In the genomic region with DNA sequence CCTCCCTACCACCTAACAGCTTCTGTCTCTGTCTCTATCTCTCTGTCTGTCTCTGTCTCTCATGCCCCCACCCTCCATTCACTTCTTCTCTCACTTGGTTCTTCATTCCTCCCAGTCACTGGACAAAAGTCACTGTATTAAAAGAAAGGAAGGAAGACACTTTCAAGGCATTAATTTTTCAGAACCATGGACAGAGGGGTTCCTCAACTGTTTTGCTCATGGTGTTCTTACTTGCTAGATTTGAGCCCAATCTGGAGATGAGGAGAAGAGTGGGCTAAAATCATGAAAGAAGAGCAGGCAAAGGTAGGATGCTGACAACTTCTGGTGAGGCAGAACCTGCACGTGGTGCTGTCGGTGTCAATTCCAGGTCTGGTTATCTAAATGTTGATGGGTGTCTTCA, we compare ENCODE assay signal across 1 cellular context.
A peak's percentile ranks its signal among the peaks of the same experiment; 100 is the strongest.
TF ChIP-seq lines count a peak whose summit lies in the region.

No MANE protein-coding gene starts in this region.

TF ChIP-seq in GM12878, 131 proteins besides CTCF, POLR2A, EP300 and RAD21 (continued from another document):
- TF ChIP-seq, protein P1, sequence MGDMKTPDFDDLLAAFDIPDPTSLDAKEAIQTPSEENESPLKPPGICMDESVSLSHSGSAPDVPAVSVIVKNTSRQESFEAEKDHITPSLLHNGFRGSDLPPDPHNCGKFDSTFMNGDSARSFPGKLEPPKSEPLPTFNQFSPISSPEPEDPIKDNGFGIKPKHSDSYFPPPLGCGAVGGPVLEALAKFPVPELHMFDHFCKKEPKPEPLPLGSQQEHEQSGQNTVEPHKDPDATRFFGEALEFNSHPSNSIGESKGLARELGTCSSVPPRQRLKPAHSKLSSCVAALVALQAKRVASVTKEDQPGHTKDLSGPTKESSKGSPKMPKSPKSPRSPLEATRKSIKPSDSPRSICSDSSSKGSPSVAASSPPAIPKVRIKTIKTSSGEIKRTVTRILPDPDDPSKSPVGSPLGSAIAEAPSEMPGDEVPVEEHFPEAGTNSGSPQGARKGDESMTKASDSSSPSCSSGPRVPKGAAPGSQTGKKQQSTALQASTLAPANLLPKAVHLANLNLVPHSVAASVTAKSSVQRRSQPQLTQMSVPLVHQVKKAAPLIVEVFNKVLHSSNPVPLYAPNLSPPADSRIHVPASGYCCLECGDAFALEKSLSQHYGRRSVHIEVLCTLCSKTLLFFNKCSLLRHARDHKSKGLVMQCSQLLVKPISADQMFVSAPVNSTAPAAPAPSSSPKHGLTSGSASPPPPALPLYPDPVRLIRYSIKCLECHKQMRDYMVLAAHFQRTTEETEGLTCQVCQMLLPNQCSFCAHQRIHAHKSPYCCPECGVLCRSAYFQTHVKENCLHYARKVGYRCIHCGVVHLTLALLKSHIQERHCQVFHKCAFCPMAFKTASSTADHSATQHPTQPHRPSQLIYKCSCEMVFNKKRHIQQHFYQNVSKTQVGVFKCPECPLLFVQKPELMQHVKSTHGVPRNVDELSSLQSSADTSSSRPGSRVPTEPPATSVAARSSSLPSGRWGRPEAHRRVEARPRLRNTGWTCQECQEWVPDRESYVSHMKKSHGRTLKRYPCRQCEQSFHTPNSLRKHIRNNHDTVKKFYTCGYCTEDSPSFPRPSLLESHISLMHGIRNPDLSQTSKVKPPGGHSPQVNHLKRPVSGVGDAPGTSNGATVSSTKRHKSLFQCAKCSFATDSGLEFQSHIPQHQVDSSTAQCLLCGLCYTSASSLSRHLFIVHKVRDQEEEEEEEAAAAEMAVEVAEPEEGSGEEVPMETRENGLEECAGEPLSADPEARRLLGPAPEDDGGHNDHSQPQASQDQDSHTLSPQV (IDR thresholded peaks at IDR 0.05) = no peak
- TF ChIP-seq, protein P2, sequence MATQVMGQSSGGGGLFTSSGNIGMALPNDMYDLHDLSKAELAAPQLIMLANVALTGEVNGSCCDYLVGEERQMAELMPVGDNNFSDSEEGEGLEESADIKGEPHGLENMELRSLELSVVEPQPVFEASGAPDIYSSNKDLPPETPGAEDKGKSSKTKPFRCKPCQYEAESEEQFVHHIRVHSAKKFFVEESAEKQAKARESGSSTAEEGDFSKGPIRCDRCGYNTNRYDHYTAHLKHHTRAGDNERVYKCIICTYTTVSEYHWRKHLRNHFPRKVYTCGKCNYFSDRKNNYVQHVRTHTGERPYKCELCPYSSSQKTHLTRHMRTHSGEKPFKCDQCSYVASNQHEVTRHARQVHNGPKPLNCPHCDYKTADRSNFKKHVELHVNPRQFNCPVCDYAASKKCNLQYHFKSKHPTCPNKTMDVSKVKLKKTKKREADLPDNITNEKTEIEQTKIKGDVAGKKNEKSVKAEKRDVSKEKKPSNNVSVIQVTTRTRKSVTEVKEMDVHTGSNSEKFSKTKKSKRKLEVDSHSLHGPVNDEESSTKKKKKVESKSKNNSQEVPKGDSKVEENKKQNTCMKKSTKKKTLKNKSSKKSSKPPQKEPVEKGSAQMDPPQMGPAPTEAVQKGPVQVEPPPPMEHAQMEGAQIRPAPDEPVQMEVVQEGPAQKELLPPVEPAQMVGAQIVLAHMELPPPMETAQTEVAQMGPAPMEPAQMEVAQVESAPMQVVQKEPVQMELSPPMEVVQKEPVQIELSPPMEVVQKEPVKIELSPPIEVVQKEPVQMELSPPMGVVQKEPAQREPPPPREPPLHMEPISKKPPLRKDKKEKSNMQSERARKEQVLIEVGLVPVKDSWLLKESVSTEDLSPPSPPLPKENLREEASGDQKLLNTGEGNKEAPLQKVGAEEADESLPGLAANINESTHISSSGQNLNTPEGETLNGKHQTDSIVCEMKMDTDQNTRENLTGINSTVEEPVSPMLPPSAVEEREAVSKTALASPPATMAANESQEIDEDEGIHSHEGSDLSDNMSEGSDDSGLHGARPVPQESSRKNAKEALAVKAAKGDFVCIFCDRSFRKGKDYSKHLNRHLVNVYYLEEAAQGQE (IDR thresholded peaks at IDR 0.05; ENCODE audit: low read depth, low read length) = peak; percentile 73; the same call in 1 of the 2 replicates
